Comparison of ENCODE assay signal across 26 cellular contexts in genomic region chr2:14231499-14231898, GRCh38.
"Had no signal": no experiment of that assay in that cellular context is flagged by ENCODE, and none has a peak within 500 bp of the region (broad histone marks: within the 10 kb centered on the region; RNA-seq: fewer than 3 reads in every experiment).

No MANE protein-coding gene starts in this region.

- H3K36me3 ChIP-seq: gastrocnemius medialis, heart left ventricle, ovary, sigmoid colon, stomach, thyroid gland had no signal

- H3K27me3 Mint-ChIP-seq: effector memory CD8-positive, alpha-beta T cell; memory B cell; naive B cell; natural killer cell treated with Interleukin-12 subunit alpha and Interleukin-12 subunit beta and Interleukin-15 and Interleukin-18, amount 100 ng/mL, for 72 hours had no signal

- H3K79me2 ChIP-seq: hepatocyte had no signal

- H2AFZ ChIP-seq: hepatocyte had no signal

- H3K27me3 ChIP-seq: gastrocnemius medialis, heart left ventricle, hepatocyte, ovary, sigmoid colon, stomach, thyroid gland had no signal

- H3K4me3 ChIP-seq: coronary artery, gastrocnemius medialis, heart left ventricle, hepatocyte, lung, mucosa of descending colon, ovary, psoas muscle, sigmoid colon, stomach, thyroid gland had no signal

- H3K4me1 ChIP-seq: gastrocnemius medialis, heart left ventricle, psoas muscle, sigmoid colon, stomach, thyroid gland had no signal

- H3K27ac Mint-ChIP-seq: effector memory CD8-positive, alpha-beta T cell; immature natural killer cell; memory B cell; naive B cell; natural killer cell treated with Interleukin-12 subunit alpha and Interleukin-12 subunit beta and Interleukin-15 and Interleukin-18, amount 100 ng/mL, for 72 hours; stimulated activated effector memory CD8-positive, alpha-beta T cell treated with anti-CD3 and anti-CD28 coated beads, Interleukin-12 subunit alpha, Interleukin-12 subunit beta, amount 100 ng/mL, for 72 hours had no signal

- H3K4me2 ChIP-seq: hepatocyte had no signal

- H3K4me1 Mint-ChIP-seq: immature natural killer cell; memory B cell; naive B cell; stimulated activated effector memory CD8-positive, alpha-beta T cell treated with anti-CD3 and anti-CD28 coated beads, Interleukin-12 subunit alpha, Interleukin-12 subunit beta, amount 100 ng/mL, for 72 hours had no signal

- DNase-seq: dermis blood vessel endothelial cell; effector memory CD8-positive, alpha-beta T cell; foreskin fibroblast; gastrocnemius medialis; heart left ventricle; immature natural killer cell; mucosa of descending colon; naive B cell; nucleus accumbens; ovary; posterior cingulate gyrus; psoas muscle; right cardiac atrium; sigmoid colon; stimulated activated CD4-positive, alpha-beta T cell treated with anti-CD3 and anti-CD28 coated beads, Interleukin-2, amount 100 ng/mL, for 24 hours; stimulated activated CD4-positive, alpha-beta T cell treated with anti-CD3 and anti-CD28 coated beads, Interleukin-4, amount 100 ng/mL, for 24 hours; stimulated activated naive CD4-positive, alpha-beta T cell treated with Interleukin-2 at 50 U/mL for 16 hours; stomach; thyroid gland; trophoblast cell had no signal

- H3K4me3 Mint-ChIP-seq: effector memory CD8-positive, alpha-beta T cell; immature natural killer cell; memory B cell; naive B cell; natural killer cell treated with Interleukin-12 subunit alpha and Interleukin-12 subunit beta and Interleukin-15 and Interleukin-18, amount 100 ng/mL, for 72 hours; stimulated activated effector memory CD8-positive, alpha-beta T cell treated with anti-CD3 and anti-CD28 coated beads, Interleukin-12 subunit alpha, Interleukin-12 subunit beta, amount 100 ng/mL, for 72 hours had no signal

- ATAC-seq: effector memory CD8-positive, alpha-beta T cell; gastrocnemius medialis; heart left ventricle; mucosa of descending colon; natural killer cell treated with Interleukin-12 subunit alpha and Interleukin-12 subunit beta and Interleukin-15 and Interleukin-18, amount 100 ng/mL, for 72 hours; psoas muscle; right cardiac atrium; stimulated activated effector memory CD8-positive, alpha-beta T cell treated with anti-CD3 and anti-CD28 coated beads, Interleukin-12 subunit alpha, Interleukin-12 subunit beta, amount 100 ng/mL, for 72 hours had no signal

- H3K27ac ChIP-seq: coronary artery, gastrocnemius medialis, heart left ventricle, hepatocyte, ovary, psoas muscle, sigmoid colon, stomach, thyroid gland had no signal

- H3K9me3 ChIP-seq: gastrocnemius medialis, mucosa of descending colon, ovary, psoas muscle, sigmoid colon, stomach, thyroid gland had no signal

- H3K9me3 Mint-ChIP-seq: memory B cell had no signal

- H3K36me3 Mint-ChIP-seq: immature natural killer cell; memory B cell; naive B cell; natural killer cell treated with Interleukin-12 subunit alpha and Interleukin-12 subunit beta and Interleukin-15 and Interleukin-18, amount 100 ng/mL, for 72 hours; stimulated activated effector memory CD8-positive, alpha-beta T cell treated with anti-CD3 and anti-CD28 coated beads, Interleukin-12 subunit alpha, Interleukin-12 subunit beta, amount 100 ng/mL, for 72 hours had no signal
